6 cellular contexts compared by ENCODE assay signal in genomic region chr3:80395023-80395422, GRCh38.
"Had no signal": no experiment of that assay in that cellular context is flagged by ENCODE, and none has a peak within 500 bp of the region (broad histone marks: within the 10 kb centered on the region; RNA-seq: fewer than 3 reads in every experiment).

No MANE protein-coding gene starts in this region.

- ATAC-seq: HepG2, K562 had no signal

- H3K27ac ChIP-seq: HL-60 had no signal

- DNase-seq: IMR-90, KBM-7, KG1 had no signal

- H3K4me3 ChIP-seq: K562 had no signal
